In the genomic region with DNA sequence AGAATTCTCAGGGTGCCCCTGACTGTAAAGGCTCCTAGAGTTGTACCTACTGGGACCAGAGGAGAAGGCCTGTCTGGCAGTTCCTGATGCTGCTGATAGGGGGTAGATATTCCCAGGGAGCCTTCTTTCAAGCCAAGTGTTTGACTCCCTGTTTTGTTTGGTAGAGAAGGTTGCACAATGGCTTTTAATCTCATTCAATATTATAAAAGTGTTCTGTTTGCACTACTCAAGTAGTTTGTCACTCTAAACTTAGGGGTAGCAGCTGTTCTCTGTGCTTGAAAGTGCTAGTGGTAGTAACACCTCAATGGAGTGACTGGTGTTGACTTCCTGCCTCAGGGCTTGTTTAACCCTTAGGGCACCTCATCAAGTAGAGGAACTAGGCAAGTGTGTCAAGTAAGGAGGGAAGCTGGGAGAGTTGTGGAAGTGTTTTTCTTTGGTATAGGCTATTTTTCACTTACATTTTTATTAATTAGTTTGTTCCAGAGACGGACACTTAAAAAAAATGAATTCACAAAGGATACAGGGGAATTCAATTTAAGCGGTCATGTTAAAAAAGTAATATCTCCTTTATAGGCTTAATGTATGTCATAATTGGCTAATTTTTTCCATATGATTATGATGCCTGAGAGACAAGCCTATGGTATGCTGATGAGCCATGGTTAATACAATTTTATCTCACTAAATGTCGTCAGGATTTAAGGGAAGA, we compare ENCODE assay signal across 8 cellular contexts. TPM values are rescaled to one million over a fixed set of nuclear protein-coding genes. Genes with fewer than 3 reads are reported as not detected.
DNase-seq lines count a peak whose midpoint lies in the region; ATAC-seq and TF ChIP-seq lines count a peak whose summit lies in the region.

No MANE protein-coding gene starts in this region.

- H3K4me3 Mint-ChIP-seq in T-helper 17 cell = no peak overlapping the region

- peak; percentile 47 for TF ChIP-seq CTCF in upper lobe of right lung (IDR thresholded peaks at IDR 0.05)

- H3K27ac ChIP-seq in upper lobe of right lung = peak overlapping the region; percentile 25

- H3K9me3 ChIP-seq in T-helper 17 cell (ENCODE audit: control insufficient read depth, low read length, poor library complexity, severe bottlenecking) = no peaks in the 10 kb centered on the region
- H3K9me3 ChIP-seq in upper lobe of right lung = no peaks in the 10 kb centered on the region

- peaks cover 15% of the 10 kb centered on the region for H3K4me1 ChIP-seq in upper lobe of right lung

- ATAC-seq in Right ventricle myocardium inferior (peak; percentile 63), T-helper 17 cell (peak; percentile 50), left colon (peak; percentile 80), upper lobe of right lung (peak; percentile 96), GM21786 (IDR thresholded peaks at IDR 0.05; ENCODE audit: unreplicated experiment) (no peak)

- H3K36me3 ChIP-seq in upper lobe of right lung = peaks cover 25% of the 10 kb centered on the region

- no peak overlapping the region for H3K4me3 ChIP-seq in upper lobe of right lung

- no peaks in the 10 kb centered on the region for H3K27me3 ChIP-seq in upper lobe of right lung

- DNase-seq in Right ventricle myocardium inferior (ENCODE audit: missing footprints) (no peak), cardiac septum (ENCODE audit: low spot score) (no peak), T-helper 17 cell (no peak), left colon (no peak), upper lobe of right lung (no peak), NCI-H2227 (lab: John Stamatoyannopoulos, UW; ENCODE audit: unreplicated experiment) (no peak)
- no peak for DNase-seq in stimulated activated CD4-positive, alpha-beta T cell treated with anti-CD3 and anti-CD28 coated beads, Interleukin-15, amount 100 ng/mL, for 24 hours

- no peaks in the 10 kb centered on the region for H3K36me3 Mint-ChIP-seq in T-helper 17 cell (ENCODE audit: low read depth)

- no peaks in the 10 kb centered on the region for H3K27me3 Mint-ChIP-seq in T-helper 17 cell

- intact Hi-C loops in Right ventricle myocardium inferior (cut with DNase I) = no loop called here
- intact Hi-C loops in cardiac septum (cut with DNase I) = loop anchor here (5.0 kb wide), 1 partner anchor 38 kb away; the partner anchor contains the start of gene BICRAL
- intact Hi-C loops in left colon (cut with DNase I, micrococcal nuclease) = no loop called here
- intact Hi-C loops in upper lobe of right lung (cut with DNase I) = no loop called here

- peaks cover 12% of the 10 kb centered on the region for H3K4me1 Mint-ChIP-seq in T-helper 17 cell

- peak overlapping the region; percentile 90 for H3K27ac Mint-ChIP-seq in T-helper 17 cell

RNA-seq across cellular contexts. Expression of gene BICRAL, which starts 38.1 kb away (rescaled TPM):
- 11.6 TPM for total RNA-seq in Right ventricle myocardium inferior
- 11.3 TPM for total RNA-seq in cardiac septum
- 10 to 100 TPM; 31.9 to 34.1 TPM for total RNA-seq in T-helper 17 cell
- total RNA-seq in left colon = 10 to 100 TPM; 20.2 to 20.5 TPM
- 21.0 TPM for total RNA-seq in upper lobe of right lung

RNA-seq across cellular contexts. Expression of gene RPL7L1, which starts 59.5 kb away (rescaled TPM):
- 44.5 TPM for total RNA-seq in Right ventricle myocardium inferior
- 46.9 TPM for total RNA-seq in cardiac septum
- total RNA-seq in T-helper 17 cell = 10 to 100 TPM; 61.7 to 73.9 TPM
- total RNA-seq in left colon = 10 to 100 TPM; 43.7 to 50.4 TPM
- 64.9 TPM for total RNA-seq in upper lobe of right lung
